ENCODE assay signal across 9 cellular contexts in the genomic region with DNA sequence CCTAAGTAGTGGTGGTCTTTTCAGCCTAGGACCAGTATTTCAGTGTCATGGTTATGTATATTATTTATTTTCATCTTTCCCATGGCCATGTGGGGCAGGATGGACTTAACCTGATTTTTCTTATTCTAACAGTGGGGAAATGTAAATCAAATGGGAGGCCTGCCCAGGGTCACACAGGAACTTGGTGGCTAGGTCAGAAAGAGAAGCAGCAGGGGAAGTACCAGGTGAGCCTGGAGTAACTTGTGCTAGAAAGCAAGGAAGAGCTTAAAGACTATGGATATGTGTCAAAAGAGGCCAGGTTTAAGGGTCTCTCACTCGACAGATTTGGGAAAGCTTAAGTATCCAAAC. TPM values are rescaled to one million over a fixed set of nuclear protein-coding genes. Genes with fewer than 3 reads are reported as not detected.
A peak's percentile ranks its signal among the peaks of the same experiment; 100 is the strongest.
DNase-seq lines count a peak whose midpoint lies in the region; ATAC-seq and TF ChIP-seq lines count a peak whose summit lies in the region.
"Had no signal": no experiment of that assay in that cellular context is flagged by ENCODE, and none has a peak within 500 bp of the region (broad histone marks: within the 10 kb centered on the region; RNA-seq: fewer than 3 reads in every experiment).

No MANE protein-coding gene starts in this region.

- H3K4me3 ChIP-seq in BLaER1 = peak overlapping the region; percentile 80
- peak overlapping the region; percentile 59 for H3K4me3 ChIP-seq in HEK293 (ENCODE audit: low read depth, low read length)
- peak overlapping the region in 1 of 2 experiments; percentile 91 for H3K4me3 ChIP-seq in mesenchymal stem cell (ENCODE audit: insufficient read depth in 1 of 2, low read depth in 1 of 2, low read length in 2 of 2)
- no peak overlapping the region for H3K4me3 ChIP-seq in uterus

- H3K9me3 Mint-ChIP-seq in activated naive CD8-positive, alpha-beta T cell treated with anti-CD3 and anti-CD28 coated beads, Interleukin-2, amount 10 ng/mL, durations not matched to agents 7 days and 5 days = peaks cover 21% of the 10 kb centered on the region

- CTCF ChIA-PET in HEK293 (lab: Yijun Ruan, JAX) = interaction anchor here (0.5 to 2.8 kb wide), 5 partner anchors 13 to 727 kb away, joined by 3 to 21 read pairs (median 4); no protein-coding TSS in a partner anchor

- no peaks in the 10 kb centered on the region for H3K27me3 ChIP-seq in BLaER1
- no peaks in the 10 kb centered on the region for H3K27me3 ChIP-seq in mesenchymal stem cell (ENCODE audit: control insufficient read depth in 1 of 2, insufficient read depth in 1 of 2, low read length in 2 of 2)
- H3K27me3 ChIP-seq in uterus = no peaks in the 10 kb centered on the region
- H3K27me3 ChIP-seq: pancreas had no signal

- H3K36me3 ChIP-seq in BLaER1 = peaks cover 32% of the 10 kb centered on the region
- peaks cover 0 to 13% of the 10 kb centered on the region in 2 experiments; a peak in 1 of 3 replicates for H3K36me3 ChIP-seq in HEK293 (ENCODE audit: control insufficient read depth in 2 of 2, insufficient read depth in 1 of 2, low read length in 2 of 2)
- peaks cover 3 to 14% of the 10 kb centered on the region in 2 experiments for H3K36me3 ChIP-seq in mesenchymal stem cell (ENCODE audit: control insufficient read depth in 1 of 2, insufficient read depth in 2 of 2, low read depth in 1 of 2, low read length in 2 of 2)
- no peaks in the 10 kb centered on the region for H3K36me3 ChIP-seq in uterus
- H3K36me3 ChIP-seq: pancreas had no signal

- H3K23ac ChIP-seq in mesenchymal stem cell (ENCODE audit: low read length in 2 of 2) = no peak overlapping the region

- no peak for TF ChIP-seq CTCF in HEK293 (tag by site-specific recombination; IDR thresholded peaks at IDR 0.05)
- no peak for TF ChIP-seq CTCF in uterus (IDR thresholded peaks at IDR 0.05)

- no peak overlapping the region for H3K18ac ChIP-seq in mesenchymal stem cell (ENCODE audit: low read depth in 1 of 2, low read length in 2 of 2)

- no peaks in the 10 kb centered on the region for H4K20me1 ChIP-seq in BLaER1

- no peak overlapping the region for H3K4ac ChIP-seq in mesenchymal stem cell (ENCODE audit: low read depth in 1 of 2, low read length in 2 of 2)

- no peak for TF ChIP-seq POLR2A in uterus (IDR thresholded peaks at IDR 0.05)

- H2AK5ac ChIP-seq in mesenchymal stem cell (ENCODE audit: low read length, severe bottlenecking) = no peak overlapping the region

- H3K9ac ChIP-seq in BLaER1 (peak overlapping the region; percentile 84), mesenchymal stem cell (ENCODE audit: low read length) (peak overlapping the region; percentile 94)

- ATAC-seq in activated naive CD8-positive, alpha-beta T cell treated with anti-CD3 and anti-CD28 coated beads, Interleukin-2, amount 10 ng/mL, durations not matched to agents 7 days and 5 days (ENCODE audit: low read depth) = no peak

- H3K36me3 Mint-ChIP-seq in activated naive CD8-positive, alpha-beta T cell treated with anti-CD3 and anti-CD28 coated beads, Interleukin-2, amount 10 ng/mL, durations not matched to agents 7 days and 5 days = peaks cover 59% of the 10 kb centered on the region

- peaks cover 4% of the 10 kb centered on the region for H3K79me1 ChIP-seq in mesenchymal stem cell (replicated peaks; ENCODE audit: low read length, poor library complexity, severe bottlenecking)

- H3K27ac ChIP-seq in BLaER1 (peak overlapping the region; percentile 85), HEK293 (ENCODE audit: extremely low read depth, low read depth, low read length) (no peak overlapping the region), mesenchymal stem cell (ENCODE audit: low read length, poor library complexity, severe bottlenecking) (no peak overlapping the region), uterus (peak overlapping the region in 1 of 2 donors; percentile 74)

- H2BK12ac ChIP-seq in mesenchymal stem cell (ENCODE audit: low read length in 2 of 2) = no peak overlapping the region

- H3K4me3 Mint-ChIP-seq in activated naive CD8-positive, alpha-beta T cell treated with anti-CD3 and anti-CD28 coated beads, Interleukin-2, amount 10 ng/mL, durations not matched to agents 7 days and 5 days = peak overlapping the region; percentile 82

- no peak overlapping the region for H3K14ac ChIP-seq in mesenchymal stem cell (ENCODE audit: low read length in 2 of 2)

- H3K4me1 ChIP-seq in BLaER1 = peaks cover 21% of the 10 kb centered on the region
- H3K4me1 ChIP-seq in HEK293 (ENCODE audit: control insufficient read depth, insufficient read depth, low read length) = no peaks in the 10 kb centered on the region
- H3K4me1 ChIP-seq in mesenchymal stem cell (ENCODE audit: control insufficient read depth, insufficient read depth, low read depth, low read length) = peaks cover 3% of the 10 kb centered on the region
- no peaks in the 10 kb centered on the region for H3K4me1 ChIP-seq in uterus

- no peak for DNase-seq in activated naive CD8-positive, alpha-beta T cell treated with anti-CD3 and anti-CD28 coated beads, Interleukin-2, amount 10 ng/mL, durations not matched to agents 7 days and 5 days
- DNase-seq in mesenchymal stem cell (no peak), cerebellar cortex (ENCODE audit: low spot score) (no peak), uterus (no peak), NCI-H2029 treated with DMSO at 0.1 percent for 48 hours (lab: John Stamatoyannopoulos, UW) (no peak)
- DNase-seq in stimulated activated CD4-positive, alpha-beta T cell treated with anti-CD3 and anti-CD28 coated beads, Interleukin-1b, Interleukin-23, amount 100 ng/mL, for 48 hours = no peak

- intact Hi-C loops in uterus (cut with DNase I; ENCODE audit: low total_unique reads) = no loop called here

- no CpG with 5 or more reads among the region's 1 CpG for whole genome bisulfite sequencing in mesenchymal stem cell

- H2BK120ac ChIP-seq in mesenchymal stem cell (ENCODE audit: low read depth, low read length) = no peak overlapping the region

- H3K9me3 ChIP-seq in BLaER1 (peaks cover 61% of the 10 kb centered on the region), HEK293 (ENCODE audit: control insufficient read depth, insufficient read depth, low read depth, low read length) (no peaks in the 10 kb centered on the region), mesenchymal stem cell (ENCODE audit: control insufficient read depth, low read length) (peaks cover 41% of the 10 kb centered on the region), uterus (no peaks in the 10 kb centered on the region)
- H3K9me3 ChIP-seq: pancreas had no signal

- peak overlapping the region; percentile 90 for H3K27ac Mint-ChIP-seq in activated naive CD8-positive, alpha-beta T cell treated with anti-CD3 and anti-CD28 coated beads, Interleukin-2, amount 10 ng/mL, durations not matched to agents 7 days and 5 days

- peaks cover 23% of the 10 kb centered on the region for H3K4me1 Mint-ChIP-seq in activated naive CD8-positive, alpha-beta T cell treated with anti-CD3 and anti-CD28 coated beads, Interleukin-2, amount 10 ng/mL, durations not matched to agents 7 days and 5 days

- H3K4me2 ChIP-seq in BLaER1 = peak overlapping the region; percentile 75
- H3K4me2 ChIP-seq in mesenchymal stem cell (ENCODE audit: low read length, poor library complexity, severe bottlenecking) = peak overlapping the region; percentile 70

- H2BK15ac ChIP-seq in mesenchymal stem cell (ENCODE audit: low read depth, poor library complexity, severe bottlenecking) = no peak overlapping the region

- no peak overlapping the region for H4K8ac ChIP-seq in mesenchymal stem cell (ENCODE audit: low read length)

- no peak overlapping the region for H4K91ac ChIP-seq in mesenchymal stem cell (ENCODE audit: low read length)

- POLR2A ChIA-PET in HEK293 (lab: Yijun Ruan, JAX) = no interaction called here
- POLR2A ChIA-PET in activated naive CD8-positive, alpha-beta T cell treated with anti-CD3 and anti-CD28 coated beads, Interleukin-2, amount 10 ng/mL, durations not matched to agents 7 days and 5 days (lab: Charles Lee) = interaction anchor here (0.6 to 2.4 kb wide), 4 partner anchors 26 to 279 kb away, joined by 3 to 15 read pairs (median 4); a partner anchor contains a TSS

- H3K27me3 Mint-ChIP-seq in activated naive CD8-positive, alpha-beta T cell treated with anti-CD3 and anti-CD28 coated beads, Interleukin-2, amount 10 ng/mL, durations not matched to agents 7 days and 5 days = no peaks in the 10 kb centered on the region

- H2AFZ ChIP-seq in mesenchymal stem cell (ENCODE audit: low read depth, low read length) = no peak overlapping the region

- H2BK5ac ChIP-seq in mesenchymal stem cell (ENCODE audit: low read depth, low read length, poor library complexity, severe bottlenecking) = no peak overlapping the region

TF ChIP-seq in HEK293, 187 proteins besides CTCF, POLR2A, EP300 and RAD21 (continues in another document):
- TF ChIP-seq ZNF660 (tag by site-specific recombination; IDR thresholded peaks at IDR 0.05) (no peak), ZNF324 (tag by site-specific recombination; IDR thresholded peaks at IDR 0.05) (no peak), ZBTB8A (tag by site-specific recombination; IDR thresholded peaks at IDR 0.05) (no peak), ZNF529 (tag by site-specific recombination; IDR thresholded peaks at IDR 0.05; ENCODE audit: insufficient replicate concordance) (no peak), ZFHX2 (tag by site-specific recombination; conservative IDR thresholded peaks at IDR 0.05) (0 out of 2 replicates have a peak, but pooled peaks have one; percentile 4), ZNF174 (tag by site-specific recombination; IDR thresholded peaks at IDR 0.05) (no peak)
- TF ChIP-seq, protein P1, sequence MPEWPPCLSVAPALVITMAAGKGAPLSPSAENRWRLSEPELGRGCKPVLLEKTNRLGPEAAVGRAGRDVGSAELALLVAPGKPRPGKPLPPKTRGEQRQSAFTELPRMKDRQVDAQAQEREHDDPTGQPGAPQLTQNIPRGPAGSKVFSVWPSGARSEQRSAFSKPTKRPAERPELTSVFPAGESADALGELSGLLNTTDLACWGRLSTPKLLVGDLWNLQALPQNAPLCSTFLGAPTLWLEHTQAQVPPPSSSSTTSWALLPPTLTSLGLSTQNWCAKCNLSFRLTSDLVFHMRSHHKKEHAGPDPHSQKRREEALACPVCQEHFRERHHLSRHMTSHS (tag by site-specific recombination; IDR thresholded peaks at IDR 0.05) = no peak

RNA-seq across cellular contexts. Expression of a gene that starts 0.9 kb away (rescaled TPM):
- total RNA-seq in activated naive CD8-positive, alpha-beta T cell treated with anti-CD3 and anti-CD28 coated beads, Interleukin-2, amount 10 ng/mL, durations not matched to agents 7 days and 5 days = 1 to 10 TPM; 5.2 to 6.3 TPM
- 2.9 TPM for polyA plus RNA-seq in mesenchymal stem cell (2013, experiment 1 of 2)
- 2.5 TPM for polyA plus RNA-seq in mesenchymal stem cell (2013, experiment 2 of 2)
- total RNA-seq in uterus = 1 to 10 TPM in 2 of 4 donors, under 1 TPM in 1, not detected in 1; 0.88 to 7.7 (median 1.0) TPM

RNA-seq across cellular contexts. Expression of a gene that starts 25.9 kb away (rescaled TPM):
- total RNA-seq in activated naive CD8-positive, alpha-beta T cell treated with anti-CD3 and anti-CD28 coated beads, Interleukin-2, amount 10 ng/mL, durations not matched to agents 7 days and 5 days = 1 to 10 TPM; 2.3 to 2.9 TPM
- 2.0 TPM for polyA plus RNA-seq in mesenchymal stem cell (2013, experiment 1 of 2)
- 1.8 TPM for polyA plus RNA-seq in mesenchymal stem cell (2013, experiment 2 of 2)
- total RNA-seq in uterus = 1 to 10 TPM in 2 of 4 donors, under 1 TPM in 1, not detected in 1; 0.26 to 9.0 (median 6.2) TPM

RNA-seq across cellular contexts. Expression of a gene that starts 57.4 kb away (rescaled TPM):
- total RNA-seq in activated naive CD8-positive, alpha-beta T cell treated with anti-CD3 and anti-CD28 coated beads, Interleukin-2, amount 10 ng/mL, durations not matched to agents 7 days and 5 days = 10 to 100 TPM; 14.6 to 19.4 TPM
- 5.1 TPM for polyA plus RNA-seq in mesenchymal stem cell (2013, experiment 1 of 2)
- polyA plus RNA-seq in mesenchymal stem cell (2013, experiment 2 of 2) = 4.3 TPM
- total RNA-seq in uterus = 10 to 100 TPM in 1 of 4 donors, 1 to 10 TPM in 3; 5.3 to 22.6 (median 8.2) TPM

Comparison
In these comparisons a context has a peak if more than half of its experiments do, and no peak if none do; other contexts are left out.
1. H3K4me3 ChIP-seq: peak in BLaER1 (single experiment) and HEK293 (single experiment); none in uterus (0 of 2).